ENCODE assay signal across 8 cellular contexts in genomic region chr20:3795511-3796468, GRCh38. TPM values are rescaled to one million over a fixed set of nuclear protein-coding genes. Genes with fewer than 3 reads are reported as not detected.
DNase-seq lines count a peak whose midpoint lies in the region; ATAC-seq and TF ChIP-seq lines count a peak whose summit lies in the region.

CDC25B (plus strand) TSS chr20:3796310; CDS start chr20:3796532, 222 bp downstream.

- TF ChIP-seq EP300 in SK-N-SH (IDR thresholded peaks at IDR 0.05; ENCODE audit: borderline replicate concordance in 1 of 2, low read depth in 1 of 2, low read length in 1 of 2) = no peak

- peak within 1 kb of the TSS; percentile 90 for H2AFZ ChIP-seq in SK-N-SH (ENCODE audit: low read depth)

- H3K4me3 ChIP-seq in GM08714 (ENCODE audit: low read length) (peak within 1 kb of the TSS; percentile 82), SK-N-SH (ENCODE audit: low read depth in 2 of 2, low read length in 1 of 2) (peak within 1 kb of the TSS; percentile 72 to 80), testis (peak within 1 kb of the TSS; percentile 59 to 77)

- intact Hi-C loops in testis (cut with DNase I; ENCODE audit: low total_unique reads) = no loop called here

- H3K9ac ChIP-seq in SK-N-SH = peak within 1 kb of the TSS; percentile 94

- H3K27me3 Mint-ChIP-seq in activated naive CD4-positive, alpha-beta T cell treated with anti-CD3 and anti-CD28 coated beads, Interleukin-2, amount 10 ng/mL, durations not matched to agents 7 days and 5 days = peaks cover 10% of the 10 kb centered on the region

- POLR2A ChIA-PET in SK-N-SH (lab: Yijun Ruan, JAX) = interaction anchor here (0.9 to 1.5 kb wide), 7 partner anchors 9 to 51 kb away, joined by 3 to 10 read pairs (median 4); partner anchors contain the start of genes ADISSP, AP5S1, CENPB and MAVS

- 11% methylated on average over 11 of the region's 69 CpGs for WGBS in SK-N-SH (ENCODE audit: low lambda C conversion rate)
- WGBS in testis, 2 donors = 0 to 2% methylated on average over 19 to 57 of the region's 69 CpGs

- no peaks in the 10 kb centered on the region for H3F3A ChIP-seq in SK-N-SH (replicated peaks; ENCODE audit: insufficient read depth)

- peak within 1 kb of the TSS; percentile 97 for H3K4me3 Mint-ChIP-seq in activated naive CD4-positive, alpha-beta T cell treated with anti-CD3 and anti-CD28 coated beads, Interleukin-2, amount 10 ng/mL, durations not matched to agents 7 days and 5 days

- peak; percentile 89 for DNase-seq in NCI-H1092 (lab: John Stamatoyannopoulos, UW)
- DNase-seq in SK-N-SH = peak; percentile 96
- DNase-seq in activated naive CD4-positive, alpha-beta T cell treated with anti-CD3 and anti-CD28 coated beads, Interleukin-2, amount 10 ng/mL, durations not matched to agents 7 days and 5 days = peak; percentile 97
- DNase-seq in globus pallidus (ENCODE audit: low spot score) = peak; percentile 96
- DNase-seq in omental fat pad (ENCODE audit: low spot score) = peak; percentile 88
- DNase-seq in testis = peak; percentile 95

- H3K79me2 ChIP-seq in SK-N-SH (ENCODE audit: insufficient read depth) = peaks cover 51% of the 10 kb centered on the region

- H3K36me3 ChIP-seq in SK-N-SH (replicated peaks in 1 of 2; ENCODE audit: control insufficient read depth in 1 of 2, insufficient read depth in 2 of 2, low read length in 1 of 2) (peaks cover 13 to 17% of the 10 kb centered on the region in 2 experiments), testis (ENCODE audit: low read depth, missing control alignments) (no peaks in the 10 kb centered on the region)

- TF ChIP-seq RAD21 in SK-N-SH (IDR thresholded peaks at IDR 0.05; ENCODE audit: low read length) = peak; percentile 43

- peak; percentile 50 for TF ChIP-seq CTCF in SK-N-SH (IDR thresholded peaks at IDR 0.05)
- peak in 2 of 3 donors; percentile 2 to 48 for TF ChIP-seq CTCF in omental fat pad (IDR thresholded peaks at IDR 0.05)
- TF ChIP-seq CTCF in testis (IDR thresholded peaks at IDR 0.05) = peak; percentile 32 to 68 (median 67)

- H3K27me3 ChIP-seq in SK-N-SH (ENCODE audit: insufficient read depth) (no peaks in the 10 kb centered on the region), testis (no peaks in the 10 kb centered on the region)

- peaks cover 17 to 41% of the 10 kb centered on the region in 2 experiments; a peak in 3 of 4 replicates for H3K4me1 ChIP-seq in SK-N-SH (ENCODE audit: control insufficient read depth in 1 of 2, insufficient read depth in 2 of 2, low read depth in 1 of 2, low read length in 1 of 2)
- H3K4me1 ChIP-seq in testis = peaks cover 3% of the 10 kb centered on the region

- no peaks in the 10 kb centered on the region for H3K9me3 ChIP-seq in SK-N-SH
- H3K9me3 ChIP-seq in testis = no peaks in the 10 kb centered on the region

- peaks cover 48% of the 10 kb centered on the region for H3K36me3 Mint-ChIP-seq in activated naive CD4-positive, alpha-beta T cell treated with anti-CD3 and anti-CD28 coated beads, Interleukin-2, amount 10 ng/mL, durations not matched to agents 7 days and 5 days

- peak within 1 kb of the TSS; percentile 98 for H3K27ac Mint-ChIP-seq in activated naive CD4-positive, alpha-beta T cell treated with anti-CD3 and anti-CD28 coated beads, Interleukin-2, amount 10 ng/mL, durations not matched to agents 7 days and 5 days

- no peaks in the 10 kb centered on the region for H3K9me3 Mint-ChIP-seq in activated naive CD4-positive, alpha-beta T cell treated with anti-CD3 and anti-CD28 coated beads, Interleukin-2, amount 10 ng/mL, durations not matched to agents 7 days and 5 days

- no peaks in the 10 kb centered on the region for H4K20me1 ChIP-seq in SK-N-SH (ENCODE audit: insufficient read depth)

- peak; percentile 69 for ATAC-seq in HG02610 (IDR thresholded peaks at IDR 0.05; ENCODE audit: unreplicated experiment)
- ATAC-seq in omental fat pad (ENCODE audit: low FRiP score) = peak; percentile 92

- CTCF ChIA-PET in SK-N-SH (lab: Yijun Ruan, JAX) = interaction anchor here (0.7 to 3.5 kb wide), 10 partner anchors 9 to 289 kb away, joined by 3 to 51 read pairs (median 5); partner anchors contain the start of genes AP5S1, CENPB and SPEF1
- CTCF ChIA-PET in activated naive CD4-positive, alpha-beta T cell treated with anti-CD3 and anti-CD28 coated beads, Interleukin-2, amount 10 ng/mL, durations not matched to agents 7 days and 5 days (lab: Charles Lee) = interaction anchor here (1.0 to 1.9 kb wide), 4 partner anchors 8 to 43 kb away, joined by 3 to 11 read pairs (median 4); partner anchors contain the start of gene AP5S1

- H3K9me2 ChIP-seq in SK-N-SH = no peaks in the 10 kb centered on the region

- H3K27ac ChIP-seq in SK-N-SH (ENCODE audit: low read depth in 2 of 2, low read length in 1 of 2) = peak within 1 kb of the TSS; percentile 91 to 96
- H3K27ac ChIP-seq in testis = peak within 1 kb of the TSS; percentile 92 to 94

- TF ChIP-seq POLR2A in testis (IDR thresholded peaks at IDR 0.05) = no peak

- peak within 1 kb of the TSS; percentile 98 for H3K4me2 ChIP-seq in SK-N-SH

- H3K4me1 Mint-ChIP-seq in activated naive CD4-positive, alpha-beta T cell treated with anti-CD3 and anti-CD28 coated beads, Interleukin-2, amount 10 ng/mL, durations not matched to agents 7 days and 5 days = peaks cover 46% of the 10 kb centered on the region

TF ChIP-seq in SK-N-SH, 30 proteins besides CTCF, POLR2A, EP300 and RAD21 (continues in another document):
- TF ChIP-seq REST (IDR thresholded peaks at IDR 0.05; ENCODE audit: low read depth, low read length) (no peak), RFX5 (IDR thresholded peaks at IDR 0.05; ENCODE audit: low read length) (0 out of 2 replicates have a peak, but pooled peaks have one; percentile 56), MEF2A (IDR thresholded peaks at IDR 0.05; ENCODE audit: borderline replicate concordance, low read depth) (no peak), EZH2phosphoT487 (IDR thresholded peaks at IDR 0.05; ENCODE audit: borderline replicate concordance, low read depth) (no peak), POLR2AphosphoS5 (IDR thresholded peaks at IDR 0.05; ENCODE audit: low read depth, low read length) (no peak; the same call in 1 of the 2 replicates), PBX3 (IDR thresholded peaks at IDR 0.05) (no peak; the same call in 1 of the 2 replicates), SMC3 (IDR thresholded peaks at IDR 0.05; ENCODE audit: low read depth, low read length) (peak; percentile 19; the same call in 1 of the 2 replicates), MXI1 (IDR thresholded peaks at IDR 0.05; ENCODE audit: low read depth, low read length) (peak; percentile 62), GABPA (IDR thresholded peaks at IDR 0.05; ENCODE audit: low read depth) (no peak), FOSL2 (IDR thresholded peaks at IDR 0.05; ENCODE audit: borderline replicate concordance, low read depth) (no peak), ZBTB33 (IDR thresholded peaks at IDR 0.05; ENCODE audit: borderline replicate concordance, low read depth) (no peak)

RNA-seq across cellular contexts. Expression of gene CDC25B, which starts in this region (rescaled TPM):
- 41.5 and 56.5 TPM in 2 replicates for polyA plus RNA-seq in SK-N-SH (2012; rRNA removed)
- 26.5 and 35.3 TPM in 2 replicates for polyA plus RNA-seq in SK-N-SH (2012; cell fraction: cytosol; rRNA removed)
- polyA plus RNA-seq in SK-N-SH (2012; cell fraction: nucleus; rRNA removed) = 173 and 208 TPM in 2 replicates
- total RNA-seq in omental fat pad = 10 to 100 TPM; 11.7 to 44.3 (median 25.6) TPM
- total RNA-seq in testis = 10 to 100 TPM; 25.4 to 45.6 TPM
- 14.4 TPM for polyA plus RNA-seq in testis (ENCODE audit: insufficient read depth, low read depth, low replicate concordance)

Comparison
In these comparisons a context has a peak if more than half of its experiments do, and no peak if none do; other contexts are left out.
1. Peak in every context shown above with its lines: DNase-seq, ATAC-seq, H3K4me3 ChIP-seq and H3K27ac ChIP-seq.